ENCODE assay signal across 1 cellular context in the genomic region with DNA sequence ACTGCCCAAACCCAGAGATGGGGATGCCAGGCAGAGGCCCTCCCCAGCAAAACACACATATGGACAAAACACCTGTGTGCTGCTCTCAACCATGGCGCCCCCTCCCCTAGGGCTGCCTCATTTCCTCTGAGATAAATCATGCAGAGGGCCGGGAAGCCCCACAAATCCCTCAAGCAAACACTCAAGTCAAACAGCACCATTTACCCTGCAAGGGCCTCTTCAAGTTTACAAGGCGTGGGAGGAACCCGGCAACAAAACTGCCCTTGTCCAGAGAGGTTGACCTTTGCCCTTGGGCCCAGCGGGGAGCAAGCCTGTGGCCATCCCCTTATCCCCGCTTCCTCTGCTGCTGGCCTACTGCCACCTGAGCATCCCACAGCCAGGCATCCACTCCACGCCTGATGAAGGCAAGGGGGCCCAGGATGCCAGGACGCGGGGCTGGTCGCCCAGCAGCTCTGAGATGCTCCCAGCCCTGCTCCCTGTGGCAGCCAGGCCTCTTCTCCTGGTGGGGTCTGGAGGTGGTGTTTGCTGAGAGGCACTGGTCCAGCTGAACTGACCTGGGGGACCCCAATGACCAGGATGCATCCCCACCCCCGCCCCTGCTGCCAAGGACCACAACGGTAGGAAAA.
TF ChIP-seq lines count a peak whose summit lies in the region.

No MANE protein-coding gene starts in this region.

TF ChIP-seq in HepG2, 621 proteins besides CTCF, POLR2A, EP300 and RAD21 (continued from another document):
- TF ChIP-seq, protein P1, sequence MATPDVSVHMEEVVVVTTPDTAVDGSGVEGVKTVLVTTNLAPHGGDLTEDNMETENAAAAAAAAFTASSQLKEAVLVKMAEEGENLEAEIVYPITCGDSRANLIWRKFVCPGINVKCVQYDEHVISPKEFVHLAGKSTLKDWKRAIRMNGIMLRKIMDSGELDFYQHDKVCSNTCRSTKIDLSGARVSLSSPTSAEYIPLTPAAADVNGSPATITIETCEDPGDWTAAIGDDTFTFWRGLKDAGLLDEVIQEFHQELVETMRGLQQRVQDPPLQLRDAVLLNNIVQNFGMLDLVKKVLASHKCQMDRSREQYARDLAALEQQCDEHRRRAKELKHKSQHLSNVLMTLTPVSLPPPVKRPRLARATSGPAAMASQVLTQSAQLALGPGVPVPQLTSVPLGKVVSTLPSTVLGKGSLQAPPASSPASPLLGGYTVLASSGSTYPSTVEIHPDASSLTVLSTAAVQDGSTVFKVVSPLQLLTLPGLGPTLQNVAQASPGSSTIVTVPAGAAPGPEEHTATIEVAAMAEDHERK (CRISPR knock-in tag; IDR thresholded peaks at IDR 0.05; ENCODE audit: low read depth), result no peak
- TF ChIP-seq PHF5A (CRISPR knock-in tag; IDR thresholded peaks at IDR 0.05; ENCODE audit: low read depth, unreplicated experiment) (peak; percentile 83), ZMYM2 (CRISPR knock-in tag; IDR thresholded peaks at IDR 0.05) (0 out of 2 replicates have a peak, but pooled peaks have one; percentile 49), HOXA3 (CRISPR knock-in tag; IDR thresholded peaks at IDR 0.05) (peak; percentile 90), IKZF1 (IDR thresholded peaks at IDR 0.05) (no peak), ZSCAN9 (CRISPR knock-in tag; IDR thresholded peaks at IDR 0.05; ENCODE audit: borderline replicate concordance) (peak; percentile 67; the same call in 1 of the 2 replicates), ZNF329 (CRISPR knock-in tag; IDR thresholded peaks at IDR 0.05; ENCODE audit: low read depth) (no peak), SOX5 (CRISPR knock-in tag; IDR thresholded peaks at IDR 0.05; ENCODE audit: borderline replicate concordance) (peak; percentile 90), TAF1 (CRISPR knock-in tag; IDR thresholded peaks at IDR 0.05) (no peak), ZNF564 (CRISPR knock-in tag; IDR thresholded peaks at IDR 0.05) (peak; percentile 87; the same call in 1 of the 2 replicates), HNRNPL (IDR thresholded peaks at IDR 0.05; ENCODE audit: low read depth, low read length) (peak; percentile 93), EEA1 (CRISPR knock-in tag; IDR thresholded peaks at IDR 0.05; ENCODE audit: borderline replicate concordance) (no peak), FOXK2 (IDR thresholded peaks at IDR 0.05) (no peak), CBFB (CRISPR knock-in tag; IDR thresholded peaks at IDR 0.05) (peak; percentile 92), RELA (CRISPR knock-in tag; IDR thresholded peaks at IDR 0.05) (peak; percentile 94), KMT2A (CRISPR knock-in tag; IDR thresholded peaks at IDR 0.05) (peak; percentile 39; the same call in 1 of the 2 replicates), NONO (IDR thresholded peaks at IDR 0.05) (no peak), NONO (CRISPR knock-in tag; conservative IDR thresholded peaks at IDR 0.05) (peak; percentile 77), TSC22D2 (CRISPR knock-in tag; IDR thresholded peaks at IDR 0.05; ENCODE audit: borderline replicate concordance) (peak; percentile 75; the same call in 1 of the 2 replicates), ZNF136 (CRISPR knock-in tag; IDR thresholded peaks at IDR 0.05; ENCODE audit: low read depth) (no peak), RFX5 (IDR thresholded peaks at IDR 0.05; ENCODE audit: low read depth, low read length) (no peak), REL (CRISPR knock-in tag; conservative IDR thresholded peaks at IDR 0.05) (no peak), ZNF772 (CRISPR knock-in tag; IDR thresholded peaks at IDR 0.05) (peak; percentile 20; the same call in 1 of the 2 replicates), ZKSCAN8 (CRISPR knock-in tag; IDR thresholded peaks at IDR 0.05; ENCODE audit: borderline replicate concordance) (peak; percentile 91), IKZF4 (CRISPR knock-in tag; IDR thresholded peaks at IDR 0.05; ENCODE audit: borderline replicate concordance, low read depth, not compliant biosample characterization) (no peak), ZNF75D (CRISPR knock-in tag; IDR thresholded peaks at IDR 0.05; ENCODE audit: borderline replicate concordance) (no peak), BRD4 (CRISPR knock-in tag; IDR thresholded peaks at IDR 0.05) (peak; percentile 89), THYN1 (CRISPR knock-in tag; IDR thresholded peaks at IDR 0.05; ENCODE audit: borderline replicate concordance, low read depth) (no peak), GATAD2A (CRISPR knock-in tag; IDR thresholded peaks at IDR 0.05) (peak; percentile 99)
- TF ChIP-seq, protein P2, sequence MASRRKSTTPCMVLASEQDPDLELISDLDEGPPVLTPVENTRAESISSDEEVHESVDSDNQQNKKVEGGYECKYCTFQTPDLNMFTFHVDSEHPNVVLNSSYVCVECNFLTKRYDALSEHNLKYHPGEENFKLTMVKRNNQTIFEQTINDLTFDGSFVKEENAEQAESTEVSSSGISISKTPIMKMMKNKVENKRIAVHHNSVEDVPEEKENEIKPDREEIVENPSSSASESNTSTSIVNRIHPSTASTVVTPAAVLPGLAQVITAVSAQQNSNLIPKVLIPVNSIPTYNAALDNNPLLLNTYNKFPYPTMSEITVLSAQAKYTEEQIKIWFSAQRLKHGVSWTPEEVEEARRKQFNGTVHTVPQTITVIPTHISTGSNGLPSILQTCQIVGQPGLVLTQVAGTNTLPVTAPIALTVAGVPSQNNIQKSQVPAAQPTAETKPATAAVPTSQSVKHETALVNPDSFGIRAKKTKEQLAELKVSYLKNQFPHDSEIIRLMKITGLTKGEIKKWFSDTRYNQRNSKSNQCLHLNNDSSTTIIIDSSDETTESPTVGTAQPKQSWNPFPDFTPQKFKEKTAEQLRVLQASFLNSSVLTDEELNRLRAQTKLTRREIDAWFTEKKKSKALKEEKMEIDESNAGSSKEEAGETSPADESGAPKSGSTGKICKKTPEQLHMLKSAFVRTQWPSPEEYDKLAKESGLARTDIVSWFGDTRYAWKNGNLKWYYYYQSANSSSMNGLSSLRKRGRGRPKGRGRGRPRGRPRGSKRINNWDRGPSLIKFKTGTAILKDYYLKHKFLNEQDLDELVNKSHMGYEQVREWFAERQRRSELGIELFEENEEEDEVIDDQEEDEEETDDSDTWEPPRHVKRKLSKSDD (CRISPR knock-in tag; IDR thresholded peaks at IDR 0.05; ENCODE audit: low read depth), result peak; percentile 71; the same call in 1 of the 2 replicates
- TF ChIP-seq, protein P3, sequence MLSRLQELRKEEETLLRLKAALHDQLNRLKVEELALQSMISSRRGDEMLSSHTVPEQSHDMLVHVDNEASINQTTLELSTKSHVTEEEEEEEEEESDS (CRISPR knock-in tag; IDR thresholded peaks at IDR 0.05; ENCODE audit: borderline replicate concordance), result no peak
- TF ChIP-seq, protein P4, sequence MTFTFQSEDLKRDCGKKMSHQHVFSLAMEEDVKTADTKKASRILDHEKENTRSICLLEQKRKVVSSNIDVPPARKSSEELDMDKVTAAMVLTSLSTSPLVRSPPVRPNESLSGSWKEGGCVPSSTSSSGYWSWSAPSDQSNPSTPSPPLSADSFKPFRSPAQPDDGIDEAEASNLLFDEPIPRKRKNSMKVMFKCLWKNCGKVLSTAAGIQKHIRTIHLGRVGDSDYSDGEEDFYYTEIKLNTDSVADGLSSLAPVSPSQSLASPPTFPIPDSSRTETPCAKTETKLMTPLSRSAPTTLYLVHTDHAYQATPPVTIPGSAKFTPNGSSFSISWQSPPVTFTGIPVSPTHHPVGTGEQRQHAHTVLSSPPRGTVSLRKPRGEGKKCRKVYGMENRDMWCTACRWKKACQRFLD (CRISPR knock-in tag; IDR thresholded peaks at IDR 0.05; ENCODE audit: borderline replicate concordance), result peak; percentile 34; the same call in 1 of the 2 replicates
- TF ChIP-seq, protein P5, sequence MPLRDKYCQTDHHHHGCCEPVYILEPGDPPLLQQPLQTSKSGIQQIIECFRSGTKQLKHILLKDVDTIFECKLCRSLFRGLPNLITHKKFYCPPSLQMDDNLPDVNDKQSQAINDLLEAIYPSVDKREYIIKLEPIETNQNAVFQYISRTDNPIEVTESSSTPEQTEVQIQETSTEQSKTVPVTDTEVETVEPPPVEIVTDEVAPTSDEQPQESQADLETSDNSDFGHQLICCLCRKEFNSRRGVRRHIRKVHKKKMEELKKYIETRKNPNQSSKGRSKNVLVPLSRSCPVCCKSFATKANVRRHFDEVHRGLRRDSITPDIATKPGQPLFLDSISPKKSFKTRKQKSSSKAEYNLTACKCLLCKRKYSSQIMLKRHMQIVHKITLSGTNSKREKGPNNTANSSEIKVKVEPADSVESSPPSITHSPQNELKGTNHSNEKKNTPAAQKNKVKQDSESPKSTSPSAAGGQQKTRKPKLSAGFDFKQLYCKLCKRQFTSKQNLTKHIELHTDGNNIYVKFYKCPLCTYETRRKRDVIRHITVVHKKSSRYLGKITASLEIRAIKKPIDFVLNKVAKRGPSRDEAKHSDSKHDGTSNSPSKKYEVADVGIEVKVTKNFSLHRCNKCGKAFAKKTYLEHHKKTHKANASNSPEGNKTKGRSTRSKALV (CRISPR knock-in tag; IDR thresholded peaks at IDR 0.05), result peak; percentile 64; the same call in 1 of the 2 replicates
- TF ChIP-seq, protein P6, sequence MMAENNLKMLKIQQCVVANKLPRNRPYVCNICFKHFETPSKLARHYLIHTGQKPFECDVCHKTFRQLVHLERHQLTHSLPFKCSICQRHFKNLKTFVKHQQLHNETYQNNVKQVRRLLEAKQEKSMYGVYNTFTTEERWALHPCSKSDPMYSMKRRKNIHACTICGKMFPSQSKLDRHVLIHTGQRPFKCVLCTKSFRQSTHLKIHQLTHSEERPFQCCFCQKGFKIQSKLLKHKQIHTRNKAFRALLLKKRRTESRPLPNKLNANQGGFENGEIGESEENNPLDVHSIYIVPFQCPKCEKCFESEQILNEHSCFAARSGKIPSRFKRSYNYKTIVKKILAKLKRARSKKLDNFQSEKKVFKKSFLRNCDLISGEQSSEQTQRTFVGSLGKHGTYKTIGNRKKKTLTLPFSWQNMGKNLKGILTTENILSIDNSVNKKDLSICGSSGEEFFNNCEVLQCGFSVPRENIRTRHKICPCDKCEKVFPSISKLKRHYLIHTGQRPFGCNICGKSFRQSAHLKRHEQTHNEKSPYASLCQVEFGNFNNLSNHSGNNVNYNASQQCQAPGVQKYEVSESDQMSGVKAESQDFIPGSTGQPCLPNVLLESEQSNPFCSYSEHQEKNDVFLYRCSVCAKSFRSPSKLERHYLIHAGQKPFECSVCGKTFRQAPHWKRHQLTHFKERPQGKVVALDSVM (CRISPR knock-in tag; IDR thresholded peaks at IDR 0.05), result peak; percentile 75
- TF ChIP-seq, protein P7, sequence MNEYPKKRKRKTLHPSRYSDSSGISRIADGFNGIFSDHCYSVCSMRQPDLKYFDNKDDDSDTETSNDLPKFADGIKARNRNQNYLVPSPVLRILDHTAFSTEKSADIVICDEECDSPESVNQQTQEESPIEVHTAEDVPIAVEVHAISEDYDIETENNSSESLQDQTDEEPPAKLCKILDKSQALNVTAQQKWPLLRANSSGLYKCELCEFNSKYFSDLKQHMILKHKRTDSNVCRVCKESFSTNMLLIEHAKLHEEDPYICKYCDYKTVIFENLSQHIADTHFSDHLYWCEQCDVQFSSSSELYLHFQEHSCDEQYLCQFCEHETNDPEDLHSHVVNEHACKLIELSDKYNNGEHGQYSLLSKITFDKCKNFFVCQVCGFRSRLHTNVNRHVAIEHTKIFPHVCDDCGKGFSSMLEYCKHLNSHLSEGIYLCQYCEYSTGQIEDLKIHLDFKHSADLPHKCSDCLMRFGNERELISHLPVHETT (CRISPR knock-in tag; conservative IDR thresholded peaks at IDR 0.05), result no peak
- TF ChIP-seq, protein P8, sequence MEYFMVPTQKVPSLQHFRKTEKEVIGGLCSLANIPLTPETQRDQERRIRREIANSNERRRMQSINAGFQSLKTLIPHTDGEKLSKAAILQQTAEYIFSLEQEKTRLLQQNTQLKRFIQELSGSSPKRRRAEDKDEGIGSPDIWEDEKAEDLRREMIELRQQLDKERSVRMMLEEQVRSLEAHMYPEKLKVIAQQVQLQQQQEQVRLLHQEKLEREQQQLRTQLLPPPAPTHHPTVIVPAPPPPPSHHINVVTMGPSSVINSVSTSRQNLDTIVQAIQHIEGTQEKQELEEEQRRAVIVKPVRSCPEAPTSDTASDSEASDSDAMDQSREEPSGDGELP (IDR thresholded peaks at IDR 0.05; ENCODE audit: borderline replicate concordance, low read depth), result peak; percentile 89
- TF ChIP-seq, protein P9, sequence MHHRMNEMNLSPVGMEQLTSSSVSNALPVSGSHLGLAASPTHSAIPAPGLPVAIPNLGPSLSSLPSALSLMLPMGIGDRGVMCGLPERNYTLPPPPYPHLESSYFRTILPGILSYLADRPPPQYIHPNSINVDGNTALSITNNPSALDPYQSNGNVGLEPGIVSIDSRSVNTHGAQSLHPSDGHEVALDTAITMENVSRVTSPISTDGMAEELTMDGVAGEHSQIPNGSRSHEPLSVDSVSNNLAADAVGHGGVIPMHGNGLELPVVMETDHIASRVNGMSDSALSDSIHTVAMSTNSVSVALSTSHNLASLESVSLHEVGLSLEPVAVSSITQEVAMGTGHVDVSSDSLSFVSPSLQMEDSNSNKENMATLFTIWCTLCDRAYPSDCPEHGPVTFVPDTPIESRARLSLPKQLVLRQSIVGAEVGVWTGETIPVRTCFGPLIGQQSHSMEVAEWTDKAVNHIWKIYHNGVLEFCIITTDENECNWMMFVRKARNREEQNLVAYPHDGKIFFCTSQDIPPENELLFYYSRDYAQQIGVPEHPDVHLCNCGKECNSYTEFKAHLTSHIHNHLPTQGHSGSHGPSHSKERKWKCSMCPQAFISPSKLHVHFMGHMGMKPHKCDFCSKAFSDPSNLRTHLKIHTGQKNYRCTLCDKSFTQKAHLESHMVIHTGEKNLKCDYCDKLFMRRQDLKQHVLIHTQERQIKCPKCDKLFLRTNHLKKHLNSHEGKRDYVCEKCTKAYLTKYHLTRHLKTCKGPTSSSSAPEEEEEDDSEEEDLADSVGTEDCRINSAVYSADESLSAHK (CRISPR knock-in tag; IDR thresholded peaks at IDR 0.05; ENCODE audit: borderline replicate concordance), result no peak
